Comparison of ENCODE assay signal across 1 cellular context in the genomic region with DNA sequence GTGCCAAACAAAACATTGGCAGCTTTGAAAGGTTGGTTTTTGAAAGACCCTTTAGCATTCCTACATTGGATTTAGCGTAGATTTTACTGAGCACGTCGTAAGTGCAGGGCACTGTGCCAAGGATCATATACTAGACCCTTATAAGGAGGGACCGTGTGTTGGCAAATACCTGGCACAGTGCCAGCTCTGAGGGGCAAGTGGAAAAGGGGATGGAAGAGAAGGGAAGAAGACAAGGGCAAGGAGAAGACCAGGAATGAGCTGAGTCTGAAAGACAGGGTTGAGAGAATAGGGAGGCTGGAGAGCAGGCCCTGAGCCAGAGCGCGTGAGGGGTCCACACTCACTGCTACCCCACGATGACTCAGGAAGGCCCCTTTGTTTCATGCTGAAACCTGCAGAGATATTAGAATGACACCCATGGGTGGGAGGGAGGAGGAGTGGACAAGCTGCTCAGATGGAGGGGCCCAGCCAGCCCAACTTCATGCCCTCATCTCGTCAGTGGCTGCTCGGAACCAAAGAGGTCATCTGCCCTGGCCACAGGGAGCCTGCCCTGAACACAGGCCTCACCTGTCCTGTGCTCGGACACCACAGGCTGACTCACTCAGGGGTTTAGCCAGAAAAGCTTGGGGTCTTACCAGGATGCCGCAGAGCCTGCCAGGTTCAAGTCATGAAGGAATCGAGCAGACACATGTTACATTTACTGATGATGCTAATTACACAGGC.
A peak's percentile ranks its signal among the peaks of the same experiment; 100 is the strongest.
TF ChIP-seq lines count a peak whose summit lies in the region.

No MANE protein-coding gene starts in this region.

TF ChIP-seq in HepG2, 621 proteins besides CTCF, POLR2A, EP300 and RAD21:
- TF ChIP-seq SMARCC2 (IDR thresholded peaks at IDR 0.05): no peak
- no peak for TF ChIP-seq ZBTB1 (CRISPR knock-in tag; IDR thresholded peaks at IDR 0.05; ENCODE audit: borderline replicate concordance)
- no peak for TF ChIP-seq ZNF180 (CRISPR knock-in tag; IDR thresholded peaks at IDR 0.05; ENCODE audit: borderline replicate concordance, low read depth)
- peak; percentile 99 for TF ChIP-seq LCORL (IDR thresholded peaks at IDR 0.05)
- TF ChIP-seq LCORL (CRISPR knock-in tag; IDR thresholded peaks at IDR 0.05): no peak
- TF ChIP-seq KDM2A (CRISPR knock-in tag; IDR thresholded peaks at IDR 0.05; ENCODE audit: borderline replicate concordance, low read depth): 0 out of 2 replicates have a peak, but pooled peaks have one; percentile 3
- no peak for TF ChIP-seq ZNF567 (CRISPR knock-in tag; IDR thresholded peaks at IDR 0.05; ENCODE audit: borderline replicate concordance)
- TF ChIP-seq JDP2 (CRISPR knock-in tag; IDR thresholded peaks at IDR 0.05; ENCODE audit: borderline replicate concordance): no peak
